Comparison of ENCODE assay signal across 8 cellular contexts in genomic region chr3:53161345-53161819, GRCh38. TPM values are rescaled to one million over a fixed set of nuclear protein-coding genes. Genes with fewer than 3 reads are reported as not detected.
DNase-seq lines count a peak whose midpoint lies in the region; ATAC-seq and TF ChIP-seq lines count a peak whose summit lies in the region.

No MANE protein-coding gene starts in this region.

- no peaks in the 10 kb centered on the region; the same call in 1 of the 2 replicates for H3K79me2 ChIP-seq in Loucy (ENCODE audit: insufficient read depth, low read length)

- intact Hi-C loops in lower leg skin (cut with DNase I; ENCODE audit: low total_unique reads), result no loop called here

- H3K27me3 ChIP-seq in Loucy (ENCODE audit: insufficient read depth, low read length, poor library complexity, severe bottlenecking), result no peaks in the 10 kb centered on the region
- peaks cover 15% of the 10 kb centered on the region for H3K27me3 ChIP-seq in thymus (ENCODE audit: control insufficient read depth, insufficient read depth)

- H2AFZ ChIP-seq in Loucy (ENCODE audit: low read length), result peak overlapping the region; percentile 82

- DNase-seq in EH (ENCODE audit: low read depth) (peak; percentile 28), lower leg skin (ENCODE audit: low spot score in 2 of 2) (no peak), NCI-H2107 (lab: John Stamatoyannopoulos, UW) (no peak), iPS-NIHi7 (ENCODE audit: extremely low spot score) (no peak)

- H3K27me3 Mint-ChIP-seq in brain, result peaks cover 65% of the 10 kb centered on the region

- H3K4me1 ChIP-seq in Loucy (ENCODE audit: insufficient read depth, low read length, poor library complexity, severe bottlenecking) (peaks cover 31% of the 10 kb centered on the region), thymus (ENCODE audit: control insufficient read depth, insufficient read depth, low read length) (peaks cover 23% of the 10 kb centered on the region)

- H3K9me3 Mint-ChIP-seq in brain, result no peaks in the 10 kb centered on the region

- H3K4me3 ChIP-seq in Loucy (ENCODE audit: low read length, poor library complexity, severe bottlenecking), result peak overlapping the region; percentile 75
- H3K4me3 ChIP-seq in lower leg skin (ENCODE audit: low read depth, poor library complexity, severe bottlenecking), result peak overlapping the region; percentile 87
- peak overlapping the region; percentile 95 for H3K4me3 ChIP-seq in thymus (ENCODE audit: low read length)

- peaks cover 39% of the 10 kb centered on the region for H3K4me1 Mint-ChIP-seq in brain

- no peaks in the 10 kb centered on the region for H3K36me3 Mint-ChIP-seq in brain

- no peaks in the 10 kb centered on the region for H3F3A ChIP-seq in Loucy (ENCODE audit: low read depth)

- H3K9me2 ChIP-seq in Loucy (replicated peaks; ENCODE audit: low read depth, low read length), result no peaks in the 10 kb centered on the region

- no peaks in the 10 kb centered on the region for H4K20me1 ChIP-seq in Loucy (ENCODE audit: insufficient read depth, low read length, poor library complexity, severe bottlenecking)

- no peaks in the 10 kb centered on the region for H3K36me3 ChIP-seq in Loucy (ENCODE audit: insufficient read depth, low read length)
- peaks cover 3% of the 10 kb centered on the region for H3K36me3 ChIP-seq in thymus (ENCODE audit: control insufficient read depth, insufficient read depth)

- H3K4me3 Mint-ChIP-seq in brain, result peak overlapping the region; percentile 79 to 90 (median 80)

- H3K4me2 ChIP-seq in Loucy (ENCODE audit: low read depth, low read length, poor library complexity, severe bottlenecking), result peak overlapping the region; percentile 66

- H3K9ac ChIP-seq in Loucy (ENCODE audit: low read depth, low read length, poor library complexity, severe bottlenecking), result peak overlapping the region; percentile 66

- TF ChIP-seq POLR2A in lower leg skin (IDR thresholded peaks at IDR 0.05), result no peak

- H3K27ac ChIP-seq in thymus (ENCODE audit: low read depth), result peak overlapping the region; percentile 55

- peak; percentile 6 for ATAC-seq in GM21529 (IDR thresholded peaks at IDR 0.05; ENCODE audit: unreplicated experiment)

- H3K27ac Mint-ChIP-seq in brain, result peak overlapping the region in 1 of 5 experiments; percentile 76

- WGBS in lower leg skin, 2 donors, result 0 to 1% methylated on average over 27 to 60 of the region's 60 CpGs
- WGBS in thymus, result under 1% methylated on average over 60 of the region's 60 CpGs

- TF ChIP-seq CTCF in Loucy (conservative IDR thresholded peaks at IDR 0.05; ENCODE audit: low read length) (no peak), brain (conservative IDR thresholded peaks at IDR 0.05) (no peak), lower leg skin (IDR thresholded peaks at IDR 0.05) (no peak)

- H3K9me3 ChIP-seq in Loucy (ENCODE audit: insufficient read depth, low read depth, low read length), result no peaks in the 10 kb centered on the region
- no peaks in the 10 kb centered on the region for H3K9me3 ChIP-seq in thymus (ENCODE audit: control insufficient read depth)

RNA-seq across cellular contexts. Expression of gene PRKCD, which starts 0.4 kb away (rescaled TPM):
- polyA plus RNA-seq in brain (ENCODE audit: insufficient read depth, low read depth, low replicate concordance) (8.6 TPM), thymus (15.3 TPM)
- 10 to 100 TPM; 27.2 to 35.8 (median 31.4) TPM for total RNA-seq in lower leg skin

RNA-seq across cellular contexts. Expression of gene RFT1, which starts 31.1 kb away (rescaled TPM):
- polyA plus RNA-seq in brain (ENCODE audit: insufficient read depth, low read depth, low replicate concordance) (9.1 TPM), thymus (8.0 TPM)
- 10 to 100 TPM in 3 of 4 donors, 1 to 10 TPM in 1; 8.6 to 16.1 (median 15.5) TPM for total RNA-seq in lower leg skin
